ENCODE assay signal across 27 cellular contexts in genomic region chr2:15220618-15221017, GRCh38.
"Had no signal": no experiment of that assay in that cellular context is flagged by ENCODE, and none has a peak within 500 bp of the region (broad histone marks: within the 10 kb centered on the region; RNA-seq: fewer than 3 reads in every experiment).

No MANE protein-coding gene starts in this region.

- H3K27ac Mint-ChIP-seq: dendritic cell treated with granulocyte-macrophage colony-stimulating factor and Interleukin-4, amounts not matched to agents 40 ng/mL and 50 ng/mL, for 4 days; endodermal cell; mesothelial cell of epicardium; naive thymus-derived CD8-positive, alpha-beta T cell had no signal

- DNase-seq: cortex of kidney; effector CD8-positive, alpha-beta T cell; effector memory CD8-positive, alpha-beta T cell; endodermal cell; erythroblast; esophagus squamous epithelium; foreskin fibroblast; foreskin melanocyte; gastrocnemius medialis; glutamatergic neuron; head of caudate nucleus; heart right ventricle; hippocampal formation; left colon; left ventricle myocardium inferior; lower lobe of right lung; mesenchymal stem cell; mucosa of descending colon; naive B cell; naive thymus-derived CD8-positive, alpha-beta T cell had no signal

- H3K4me3 Mint-ChIP-seq: dendritic cell treated with granulocyte-macrophage colony-stimulating factor and Interleukin-4, amounts not matched to agents 40 ng/mL and 50 ng/mL, for 4 days; effector memory CD8-positive, alpha-beta T cell; endodermal cell; mesothelial cell of epicardium; naive B cell; naive thymus-derived CD8-positive, alpha-beta T cell had no signal

- FAIRE-seq: endometrium, islet of Langerhans, keratinocyte had no signal

- ATAC-seq: effector memory CD8-positive, alpha-beta T cell; esophagus mucosa; gastrocnemius medialis; heart right ventricle; left colon; left lobe of liver; lower lobe of right lung; mucosa of descending colon; naive thymus-derived CD8-positive, alpha-beta T cell had no signal

- H3K9me3 Mint-ChIP-seq: dendritic cell treated with granulocyte-macrophage colony-stimulating factor and Interleukin-4, amounts not matched to agents 40 ng/mL and 50 ng/mL, for 4 days; effector memory CD8-positive, alpha-beta T cell; mesothelial cell of epicardium had no signal

- H3K27me3 Mint-ChIP-seq: dendritic cell treated with granulocyte-macrophage colony-stimulating factor and Interleukin-4, amounts not matched to agents 40 ng/mL and 50 ng/mL, for 4 days; effector memory CD8-positive, alpha-beta T cell; naive B cell; naive thymus-derived CD8-positive, alpha-beta T cell had no signal

- H3K4me1 Mint-ChIP-seq: endodermal cell; naive B cell; naive thymus-derived CD8-positive, alpha-beta T cell had no signal

- H3K4me3 ChIP-seq: esophagus squamous epithelium, gastrocnemius medialis, heart right ventricle, left ventricle myocardium inferior, lower lobe of right lung, mucosa of descending colon had no signal
